Comparison of ENCODE assay signal across 8 cellular contexts in the genomic region with DNA sequence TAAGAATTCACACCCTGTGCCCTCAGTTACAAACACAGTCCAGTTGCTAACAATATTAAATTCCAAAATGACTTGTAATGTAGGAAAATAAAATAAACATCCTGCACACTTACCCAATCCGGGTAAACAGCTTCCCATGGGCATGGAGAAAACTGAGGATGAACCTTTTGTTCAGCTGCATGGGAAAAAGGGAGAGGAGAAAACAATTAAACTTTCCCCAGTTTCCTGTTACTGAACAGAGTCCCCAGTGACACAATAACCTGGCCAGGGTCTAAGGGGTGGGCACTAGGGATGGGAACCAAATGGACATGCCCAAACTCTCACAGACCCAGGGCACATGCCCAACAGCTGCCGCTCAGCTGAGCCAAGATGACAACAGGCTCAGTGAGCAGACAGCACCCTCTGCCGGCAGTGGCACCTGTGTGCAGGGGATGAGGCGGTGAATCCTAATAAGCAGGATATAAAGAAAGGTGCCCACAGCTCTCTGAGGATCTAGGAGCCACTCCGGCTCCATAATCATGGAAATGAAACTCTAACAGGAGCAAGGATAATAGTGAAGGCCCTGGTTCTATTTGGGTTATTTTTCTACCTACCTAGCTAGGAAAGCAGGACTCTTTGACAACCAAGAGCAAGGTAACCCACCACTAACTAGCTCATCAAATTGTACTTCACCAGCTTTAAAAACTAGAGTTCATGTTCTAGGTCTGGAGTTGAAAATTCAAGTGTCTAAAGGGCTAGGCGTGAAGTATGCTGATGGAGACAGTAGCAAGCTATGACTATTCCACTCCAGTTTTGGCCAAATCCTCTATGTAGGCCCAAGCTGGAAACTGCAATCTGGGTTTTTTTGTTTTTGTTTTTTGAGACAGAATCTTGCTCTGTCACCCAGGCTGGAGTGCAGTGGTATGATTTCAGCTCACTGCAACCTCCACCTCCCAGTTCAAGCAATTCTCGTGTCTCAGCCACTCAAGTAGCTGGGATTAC. TPM values are rescaled to one million over a fixed set of nuclear protein-coding genes. Genes with fewer than 3 reads are reported as not detected.
A peak's percentile ranks its signal among the peaks of the same experiment; 100 is the strongest.
DNase-seq lines count a peak whose midpoint lies in the region; ATAC-seq and TF ChIP-seq lines count a peak whose summit lies in the region.

No MANE protein-coding gene starts in this region.

- H2AFZ ChIP-seq in neuronal stem cell (ENCODE audit: low read length), result no peak overlapping the region

- H3K9me3 ChIP-seq in neuronal stem cell (replicated peaks in 1 of 2; ENCODE audit: control insufficient read depth in 2 of 2, insufficient read depth in 1 of 2, low read depth in 1 of 2, low read length in 2 of 2) (no peaks in the 10 kb centered on the region), stomach (no peaks in the 10 kb centered on the region)

- no peak overlapping the region for H2BK15ac ChIP-seq in neuronal stem cell (ENCODE audit: low read length)

- peaks cover 4 to 68% of the 10 kb centered on the region in 2 donors for H3K36me3 ChIP-seq in neuronal stem cell (replicated peaks in 1 of 2; ENCODE audit: control insufficient read depth in 2 of 2, insufficient read depth in 2 of 2, low read length in 2 of 2)
- H3K36me3 ChIP-seq in stomach, result peaks cover 12 to 35% (median 27%) of the 10 kb centered on the region in 4 donors

- TF ChIP-seq CTCF in RWPE1 (conservative IDR thresholded peaks at IDR 0.05; ENCODE audit: low read depth) (peak; percentile 97), stomach (IDR thresholded peaks at IDR 0.05) (peak in 5 of 7 experiments; percentile 94 to 98 (median 96))

- H3K4me1 ChIP-seq in neuronal stem cell (ENCODE audit: control insufficient read depth in 2 of 2, insufficient read depth in 1 of 2, low read depth in 1 of 2, low read length in 2 of 2) (no peaks in the 10 kb centered on the region), stomach (peaks cover 5 to 14% (median 11%) of the 10 kb centered on the region in 4 donors)

- no peak overlapping the region for H2AK5ac ChIP-seq in neuronal stem cell (ENCODE audit: low read depth, low read length)

- H3K27me3 ChIP-seq in neuronal stem cell (ENCODE audit: control insufficient read depth in 3 of 3, insufficient read depth in 3 of 3, low read depth in 1 of 3, low read length in 3 of 3) (no peaks in the 10 kb centered on the region), stomach (no peaks in the 10 kb centered on the region)

- no peak overlapping the region for H3K18ac ChIP-seq in neuronal stem cell (ENCODE audit: low read length)

- no peaks in the 10 kb centered on the region for H3K79me1 ChIP-seq in neuronal stem cell (ENCODE audit: low read depth, low read length)

- DNase-seq in GM04503 (ENCODE audit: low read depth) (peak; percentile 95), Kasumi-1 (lab: John Stamatoyannopoulos, UW) (peak; percentile 26 to 51), RWPE1 (ENCODE audit: low spot score) (peak; percentile 82), fibroblast of the conjunctiva (ENCODE audit: low read depth) (peak; percentile 85), neuronal stem cell (ENCODE audit: low spot score) (peak; percentile 64), stomach (peak; percentile 85)
- peak; percentile 78 for DNase-seq in activated T-helper 9 cell treated with anti-CD3 and anti-CD28 coated beads, Interleukin-2, amount 50 U/mL, for 16 hours (ENCODE audit: low read depth)

- no peak overlapping the region for H3K4ac ChIP-seq in neuronal stem cell (ENCODE audit: low read length)

- ATAC-seq in HG02840 (IDR thresholded peaks at IDR 0.05; ENCODE audit: low FRiP score, unreplicated experiment), result no peak

- intact Hi-C loops in stomach (cut with DNase I; ENCODE audit: low total_unique reads), result loop anchor here (5.0 kb wide), 1 partner anchor 188 kb away; the partner anchor contains the start of gene HIC1

- H2BK12ac ChIP-seq in neuronal stem cell (ENCODE audit: low read length), result no peak overlapping the region

- CTCF ChIA-PET in RWPE1 (lab: Yijun Ruan, JAX), result interaction anchor here (0.6 to 4.0 kb wide), 40 partner anchors 8 to 1336 kb away, joined by 3 to 84 read pairs (median 4); partner anchors contain the start of gene HIC1

- no peak overlapping the region for H3K23ac ChIP-seq in neuronal stem cell (ENCODE audit: low read depth, low read length, poor library complexity)

- H3K4me3 ChIP-seq in neuronal stem cell (ENCODE audit: low read length in 2 of 2) (no peak overlapping the region), stomach (no peak overlapping the region)

- H3K27ac ChIP-seq in RWPE1, result no peak overlapping the region
- H3K27ac ChIP-seq in neuronal stem cell (replicated peaks; ENCODE audit: low read length), result no peak overlapping the region
- H3K27ac ChIP-seq in stomach, result peak overlapping the region in 4 of 5 donors; percentile 62 to 74 (median 70)

- no peak overlapping the region for H4K8ac ChIP-seq in neuronal stem cell (ENCODE audit: low read depth, low read length)

- H3K9ac ChIP-seq in neuronal stem cell (ENCODE audit: low read depth, low read length, poor library complexity), result no peak overlapping the region

- H3K14ac ChIP-seq in neuronal stem cell (ENCODE audit: low read length), result no peak overlapping the region

- POLR2A ChIA-PET in RWPE1 (lab: Yijun Ruan, JAX; ENCODE audit: low non-redundant PET), result interaction anchor here (0.5 kb wide), 1 partner anchor 10 kb away, joined by 5 read pairs; no protein-coding TSS in a partner anchor

- no peak overlapping the region for H2BK5ac ChIP-seq in neuronal stem cell (ENCODE audit: low read length)

- no peak for TF ChIP-seq EP300 in stomach (IDR thresholded peaks at IDR 0.05)

- H2BK120ac ChIP-seq in neuronal stem cell (ENCODE audit: low read depth, low read length), result no peak overlapping the region

- WGBS in neuronal stem cell (ENCODE audit: extremely low coverage in 2 of 2, insufficient read length in 2 of 2, insufficient replicate concordance in 1 of 2), 2 donors, result no CpG with 5 or more reads among the region's 7 CpGs
- WGBS in stomach, 5 donors, result 23 to 32% (median 30%) methylated on average over 7 of the region's 7 CpGs

- TF ChIP-seq POLR2A in stomach (IDR thresholded peaks at IDR 0.05), result no peak

- H4K91ac ChIP-seq in neuronal stem cell (ENCODE audit: low read depth, low read length, poor library complexity), result no peak overlapping the region

- H3K4me2 ChIP-seq in neuronal stem cell (ENCODE audit: insufficient read depth, low read length, poor library complexity, severe bottlenecking), result no peak overlapping the region

RNA-seq across cellular contexts. Expression of gene SMG6, which starts 58.8 kb away (rescaled TPM):
- polyA plus RNA-seq in neuronal stem cell (2013, experiment 1 of 2), result 16.6 TPM
- polyA plus RNA-seq in neuronal stem cell (2013, experiment 2 of 2), result 16.4 TPM
- 100 to 1,000 TPM in 1 of 5 donors, 10 to 100 TPM in 4; 22.6 to 102 (median 34.2) TPM for total RNA-seq in stomach
- 10 to 100 TPM; 17.0 to 22.3 (median 17.1) TPM for polyA plus RNA-seq in stomach

RNA-seq across cellular contexts. Expression of gene SRR, which starts 58.9 kb away (rescaled TPM):
- 20.5 TPM for polyA plus RNA-seq in neuronal stem cell (2013, experiment 1 of 2)
- polyA plus RNA-seq in neuronal stem cell (2013, experiment 2 of 2), result 21.3 TPM
- 10 to 100 TPM in 4 of 5 donors, 1 to 10 TPM in 1; 1.2 to 44.0 (median 15.4) TPM for total RNA-seq in stomach
- polyA plus RNA-seq in stomach, result 1 to 10 TPM; 4.3 to 7.8 (median 6.4) TPM

Comparison
In these comparisons a context has a peak if more than half of its experiments do, and no peak if none do; other contexts are left out.
1. DNase-seq: peak in every context shown above with its lines; median percentile 95 in GM04503; 85 in fibroblast of the conjunctiva; 85 in stomach; 82 in RWPE1; 78 in activated T-helper 9 cell treated with anti-CD3 and anti-CD28 coated beads, Interleukin-2, amount 50 U/mL, for 16 hours; 64 in neuronal stem cell; 38 in Kasumi-1.
2. H3K27ac ChIP-seq: peak in stomach (4 of 5); none in RWPE1 (single experiment) and neuronal stem cell (single experiment).